Comparison of ENCODE assay signal across 8 cellular contexts in the genomic region with DNA sequence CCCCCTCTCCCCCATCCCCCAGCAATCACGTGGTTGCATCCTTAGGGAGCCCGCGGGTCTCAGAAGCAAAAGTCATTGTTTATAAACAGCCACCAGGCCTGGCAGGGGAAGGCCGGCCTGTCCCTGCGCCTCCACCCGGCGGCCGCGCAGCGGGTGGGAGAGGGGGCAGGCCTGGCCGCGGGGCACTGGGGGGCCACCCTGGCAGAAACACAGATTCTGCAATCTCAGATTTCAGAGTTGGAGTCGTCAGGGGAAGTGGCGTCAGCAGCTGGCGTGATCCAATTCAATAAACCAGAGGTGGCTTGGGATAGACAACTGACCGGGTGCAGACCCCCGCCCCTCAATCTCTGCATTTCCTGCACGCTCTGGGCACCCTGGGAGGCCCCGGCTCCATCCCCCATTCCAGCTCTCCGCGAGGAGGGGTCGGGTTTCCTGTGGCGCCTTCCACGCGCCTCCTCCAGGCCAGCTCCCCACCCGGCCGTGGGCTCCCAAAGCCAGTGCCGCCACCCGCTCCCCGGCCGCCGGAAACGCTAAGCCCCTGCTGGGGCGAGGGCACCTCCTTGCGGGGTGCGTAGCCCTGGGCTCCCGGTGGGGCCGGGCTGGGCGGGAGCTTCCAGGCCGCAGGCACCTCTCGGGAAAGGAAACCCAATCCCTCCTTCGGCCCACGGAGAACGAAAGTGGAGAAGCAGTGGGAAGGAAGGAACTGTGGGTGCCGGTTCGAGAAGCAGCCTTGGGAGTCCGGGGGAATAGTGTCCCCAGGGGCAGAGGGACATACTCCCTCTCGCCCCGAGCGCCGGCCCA. TPM values are rescaled to one million over a fixed set of nuclear protein-coding genes. Genes with fewer than 3 reads are reported as not detected.
DNase-seq lines count a peak whose midpoint lies in the region; ATAC-seq and TF ChIP-seq lines count a peak whose summit lies in the region.

No MANE protein-coding gene starts in this region.

- H3K9me3 ChIP-seq in HUES48 (ENCODE audit: control insufficient read depth, insufficient read depth, low read length), result no peaks in the 10 kb centered on the region
- H3K9me3 ChIP-seq in left ventricle myocardium inferior (replicated peaks), result no peaks in the 10 kb centered on the region
- H3K9me3 ChIP-seq in prostate gland, result no peaks in the 10 kb centered on the region

- no peak for TF ChIP-seq POLR2A in prostate gland (IDR thresholded peaks at IDR 0.05)

- peaks cover 24% of the 10 kb centered on the region for H3K27me3 ChIP-seq in HUES48 (ENCODE audit: control insufficient read depth, insufficient read depth, low read length)
- no peaks in the 10 kb centered on the region for H3K27me3 ChIP-seq in left ventricle myocardium inferior (ENCODE audit: low read depth)
- no peaks in the 10 kb centered on the region for H3K27me3 ChIP-seq in prostate gland (replicated peaks; ENCODE audit: insufficient read depth)

- H3K4me1 ChIP-seq in HUES48 (ENCODE audit: control insufficient read depth, insufficient read depth, low read length), result peaks cover 15% of the 10 kb centered on the region; the same call in 1 of the 2 replicates
- H3K4me1 ChIP-seq in left ventricle myocardium inferior, result peaks cover 49% of the 10 kb centered on the region
- H3K4me1 ChIP-seq in prostate gland (replicated peaks), result peaks cover 1% of the 10 kb centered on the region

- DNase-seq in CD14-positive monocyte (ENCODE audit: low spot score) (no peak), left ventricle myocardium inferior (no peak), prostate gland (ENCODE audit: low spot score) (no peak), NCI-H146 treated with DMSO at 0.1 percent for 48 hours (lab: John Stamatoyannopoulos, UW; ENCODE audit: unreplicated experiment) (no peak)
- no peak for DNase-seq in activated naive CD8-positive, alpha-beta T cell treated with anti-CD3 and anti-CD28 coated beads, Interleukin-2, amount 50 U/mL, for 24 hours

- H3K27ac ChIP-seq in HUES48 (ENCODE audit: low read depth, low read length) (peak overlapping the region; percentile 34), left ventricle myocardium inferior (replicated peaks) (peak overlapping the region; percentile 84), prostate gland (peak overlapping the region; percentile 85 to 90)

- under 1% methylated on average over 44 of the region's 51 CpGs for WGBS in prostate gland

- H3K9ac ChIP-seq in HUES48 (ENCODE audit: low read depth, low read length), result no peak overlapping the region

- H3K36me3 ChIP-seq in HUES48 (ENCODE audit: control insufficient read depth, insufficient read depth, low read length) (no peaks in the 10 kb centered on the region), left ventricle myocardium inferior (no peaks in the 10 kb centered on the region), prostate gland (no peaks in the 10 kb centered on the region)

- TF ChIP-seq CTCF in CD14-positive monocyte (IDR thresholded peaks at IDR 0.05) (no peak), left ventricle myocardium inferior (IDR thresholded peaks at IDR 0.05; ENCODE audit: borderline replicate concordance) (no peak), prostate gland (IDR thresholded peaks at IDR 0.05) (no peak)

- no peaks in the 10 kb centered on the region for H3K9me3 Mint-ChIP-seq in CD14-positive monocyte
- H3K9me3 Mint-ChIP-seq in activated naive CD8-positive, alpha-beta T cell treated with anti-CD3 and anti-CD28 coated beads, Interleukin-2, amount 50 U/mL, for 24 hours, result no peaks in the 10 kb centered on the region

- H3K4me1 Mint-ChIP-seq in CD14-positive monocyte, result peaks cover 10% of the 10 kb centered on the region
- peaks cover 9% of the 10 kb centered on the region for H3K4me1 Mint-ChIP-seq in activated naive CD8-positive, alpha-beta T cell treated with anti-CD3 and anti-CD28 coated beads, Interleukin-2, amount 50 U/mL, for 24 hours

- H3K4me3 Mint-ChIP-seq in CD14-positive monocyte, result peak overlapping the region; percentile 83 to 87
- H3K4me3 Mint-ChIP-seq in activated naive CD8-positive, alpha-beta T cell treated with anti-CD3 and anti-CD28 coated beads, Interleukin-2, amount 50 U/mL, for 24 hours, result peak overlapping the region; percentile 50

- ATAC-seq in activated naive CD8-positive, alpha-beta T cell treated with anti-CD3 and anti-CD28 coated beads, Interleukin-2, amount 50 U/mL, for 24 hours, result no peak
- ATAC-seq in HG03378 (IDR thresholded peaks at IDR 0.05; ENCODE audit: unreplicated experiment), result no peak
- no peak for ATAC-seq in GM19467 (IDR thresholded peaks at IDR 0.05; ENCODE audit: unreplicated experiment)

- H3K36me3 Mint-ChIP-seq in CD14-positive monocyte, result no peaks in the 10 kb centered on the region
- H3K36me3 Mint-ChIP-seq in activated naive CD8-positive, alpha-beta T cell treated with anti-CD3 and anti-CD28 coated beads, Interleukin-2, amount 50 U/mL, for 24 hours (ENCODE audit: low read depth), result no peaks in the 10 kb centered on the region

- intact Hi-C loops in CD14-positive monocyte (cut with micrococcal nuclease) (loop anchor here (2.0 to 5.0 kb wide), 2 partner anchors 19 to 34 kb away; no protein-coding TSS in a partner anchor), left ventricle myocardium inferior (cut with micrococcal nuclease) (no loop called here), prostate gland (cut with DNase I) (loop anchor here (2.0 to 10.0 kb wide), 3 partner anchors 41 to 299 kb away; no protein-coding TSS in a partner anchor)

- peak overlapping the region; percentile 87 for H3K4me3 ChIP-seq in HUES48 (ENCODE audit: low read depth, low read length)
- H3K4me3 ChIP-seq in left ventricle myocardium inferior, result peak overlapping the region; percentile 87
- peak overlapping the region; percentile 66 to 90 for H3K4me3 ChIP-seq in prostate gland

- peaks cover 18 to 45% (median 30%) of the 10 kb centered on the region in 3 donors for H3K27me3 Mint-ChIP-seq in CD14-positive monocyte (ENCODE audit: low read depth in 3 of 3)
- peaks cover 9% of the 10 kb centered on the region for H3K27me3 Mint-ChIP-seq in activated naive CD8-positive, alpha-beta T cell treated with anti-CD3 and anti-CD28 coated beads, Interleukin-2, amount 50 U/mL, for 24 hours

- H3K27ac Mint-ChIP-seq in CD14-positive monocyte, result peak overlapping the region in 3 of 7 donors; percentile 20 to 48 (median 30)
- no peak overlapping the region for H3K27ac Mint-ChIP-seq in activated naive CD8-positive, alpha-beta T cell treated with anti-CD3 and anti-CD28 coated beads, Interleukin-2, amount 50 U/mL, for 24 hours

RNA-seq across cellular contexts. Expression of a gene that starts 1.1 kb away (rescaled TPM):
- polyA plus RNA-seq in CD14-positive monocyte, result 1 to 10 TPM; 4.1 to 7.5 TPM
- total RNA-seq in left ventricle myocardium inferior (15.8 TPM), prostate gland (10 to 100 TPM; 65.6 to 70.1 TPM)

Comparison
In these comparisons a context has a peak if more than half of its experiments do, and no peak if none do; other contexts are left out.
1. H3K27ac ChIP-seq: peak in every context shown above with its lines; median percentile 88 in prostate gland; 84 in left ventricle myocardium inferior; 34 in HUES48.